15 cellular contexts compared by ENCODE assay signal in the genomic region with DNA sequence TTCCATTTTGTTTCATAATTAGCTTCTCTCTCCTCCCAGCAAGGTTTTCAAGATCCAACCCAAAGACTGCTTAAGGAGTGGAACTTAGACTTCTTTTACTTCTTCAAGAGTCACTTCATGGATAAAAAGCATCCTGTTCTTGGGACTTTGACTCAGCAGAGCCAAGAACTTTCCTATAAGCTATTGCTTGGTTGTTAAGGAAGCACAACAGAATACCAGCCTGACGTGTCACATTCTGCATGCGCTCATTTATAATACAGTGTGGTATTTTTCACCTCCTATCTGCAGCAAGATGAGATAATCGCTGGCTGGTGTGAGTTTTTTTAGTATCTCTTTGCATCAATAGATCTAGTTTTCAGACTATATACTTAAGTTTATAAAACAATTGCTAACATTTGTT.
DNase-seq lines count a peak whose midpoint lies in the region; ATAC-seq and TF ChIP-seq lines count a peak whose summit lies in the region.
"Had no signal": no experiment of that assay in that cellular context is flagged by ENCODE, and none has a peak within 500 bp of the region (broad histone marks: within the 10 kb centered on the region; RNA-seq: fewer than 3 reads in every experiment).

No MANE protein-coding gene starts in this region.

- no peak overlapping the region for H3K27ac Mint-ChIP-seq in CD4-positive, alpha-beta T cell
- H3K27ac Mint-ChIP-seq: memory B cell; T-helper 1 cell treated with Interleukin-12 subunit alpha and Interleukin-12 subunit beta and Interleukin-4 antibody, amounts not matched to agents 30 μg/mL and 1 μg/mL, for 36 hours had no signal

- in situ Hi-C loops in ACHN (cut with HindIII; ENCODE audit: low pct_ligation_motif_present, low pct_unique_long_range_greater_than_20kb, low sequenced_read_pairs): no loop called here

- POLR2A ChIA-PET in CD4-positive, alpha-beta T cell (lab: Charles Lee): no interaction called here

- no peaks in the 10 kb centered on the region for H3K4me1 ChIP-seq in lower lobe of right lung
- H3K4me1 ChIP-seq: upper lobe of left lung had no signal

- ATAC-seq in lower lobe of right lung: peak; percentile 41 to 67
- no peak for ATAC-seq in CD4-positive, alpha-beta T cell (ENCODE audit: poor library complexity)

- no peak overlapping the region for H3K27ac ChIP-seq in lower lobe of right lung
- H3K27ac ChIP-seq in CD4-positive, alpha-beta T cell (ENCODE audit: low read depth, low read length): no peak overlapping the region
- H3K27ac ChIP-seq: upper lobe of left lung had no signal

- DNase-seq in ACHN (peak; percentile 80), M059J (ENCODE audit: low read depth) (peak; percentile 76), cardiac fibroblast (ENCODE audit: low read depth in 2 of 2) (peak; percentile 67 to 83), lower lobe of right lung (no peak), cerebellar nuclear complex (lab: John Stamatoyannopoulos, UW) (no peak), NCI-H524 treated with DMSO at 0.1 percent for 48 hours (lab: John Stamatoyannopoulos, UW) (no peak), NCI-H526 treated with DMSO at 0.1 percent for 48 hours (lab: John Stamatoyannopoulos, UW) (no peak)
- DNase-seq in CD4-positive, alpha-beta T cell: no peak
- DNase-seq: activated CD4-positive, alpha-beta T cell treated with anti-CD3 and anti-CD28 coated beads for 48 hours; aorta; MV-4-11; occipital lobe; upper lobe of left lung had no signal

- peaks cover 33% of the 10 kb centered on the region for H3K27me3 Mint-ChIP-seq in CD4-positive, alpha-beta T cell

- H3K9me3 ChIP-seq in lower lobe of right lung: no peaks in the 10 kb centered on the region
- H3K9me3 ChIP-seq in CD4-positive, alpha-beta T cell (ENCODE audit: control insufficient read depth, low read length): no peaks in the 10 kb centered on the region
- H3K9me3 ChIP-seq: upper lobe of left lung had no signal

- TF ChIP-seq CTCF in cardiac fibroblast (IDR thresholded peaks at IDR 0.05; ENCODE audit: low read depth, low read length) (no peak), lower lobe of right lung (IDR thresholded peaks at IDR 0.05) (no peak)
- TF ChIP-seq CTCF in CD4-positive, alpha-beta T cell (IDR thresholded peaks at IDR 0.05): no peak

- no peaks in the 10 kb centered on the region for H3K9me3 Mint-ChIP-seq in CD4-positive, alpha-beta T cell
- H3K9me3 Mint-ChIP-seq: memory B cell; T-helper 1 cell treated with Interleukin-12 subunit alpha and Interleukin-12 subunit beta and Interleukin-4 antibody, amounts not matched to agents 30 μg/mL and 1 μg/mL, for 36 hours had no signal

- no peak overlapping the region for H3K4me3 ChIP-seq in cardiac fibroblast (replicated peaks in 1 of 2; ENCODE audit: low read depth in 2 of 2, low read length in 2 of 2)
- H3K4me3 ChIP-seq in lower lobe of right lung: no peak overlapping the region
- H3K4me3 ChIP-seq: upper lobe of left lung had no signal

- no peak overlapping the region for H3K4me3 Mint-ChIP-seq in CD4-positive, alpha-beta T cell
- H3K4me3 Mint-ChIP-seq: memory B cell; T-helper 1 cell treated with Interleukin-12 subunit alpha and Interleukin-12 subunit beta and Interleukin-4 antibody, amounts not matched to agents 30 μg/mL and 1 μg/mL, for 36 hours had no signal

- H3K36me3 ChIP-seq in lower lobe of right lung: no peaks in the 10 kb centered on the region
- H3K36me3 ChIP-seq: upper lobe of left lung had no signal

- CTCF ChIA-PET in CD4-positive, alpha-beta T cell (lab: Charles Lee): no interaction called here

- no peaks in the 10 kb centered on the region for H3K4me1 Mint-ChIP-seq in CD4-positive, alpha-beta T cell (ENCODE audit: low read depth)
- H3K4me1 Mint-ChIP-seq: memory B cell had no signal

- no peaks in the 10 kb centered on the region for H3K36me3 Mint-ChIP-seq in CD4-positive, alpha-beta T cell (ENCODE audit: low read depth)
- H3K36me3 Mint-ChIP-seq: memory B cell had no signal

- no peaks in the 10 kb centered on the region for H3K27me3 ChIP-seq in lower lobe of right lung (ENCODE audit: low read depth)
- H3K27me3 ChIP-seq in CD4-positive, alpha-beta T cell (ENCODE audit: control insufficient read depth, insufficient read depth, low read length): peaks cover 10% of the 10 kb centered on the region
- H3K27me3 ChIP-seq: upper lobe of left lung had no signal

- intact Hi-C loops in lower lobe of right lung (cut with DNase I): no loop called here
- intact Hi-C loops in CD4-positive, alpha-beta T cell (cut with DNase I, micrococcal nuclease): no loop called here

Comparison
In these comparisons a context has a peak if more than half of its experiments do, and no peak if none do; other contexts are left out.
1. DNase-seq: peak in ACHN (single experiment), M059J (single experiment) and cardiac fibroblast (2 of 2); none in lower lobe of right lung (single experiment), cerebellar nuclear complex (0 of 2), CD4-positive, alpha-beta T cell (0 of 10), NCI-H524 treated with DMSO at 0.1 percent for 48 hours (single experiment) and NCI-H526 treated with DMSO at 0.1 percent for 48 hours (single experiment).